Comparison of ENCODE assay signal across 20 cellular contexts in the genomic region with DNA sequence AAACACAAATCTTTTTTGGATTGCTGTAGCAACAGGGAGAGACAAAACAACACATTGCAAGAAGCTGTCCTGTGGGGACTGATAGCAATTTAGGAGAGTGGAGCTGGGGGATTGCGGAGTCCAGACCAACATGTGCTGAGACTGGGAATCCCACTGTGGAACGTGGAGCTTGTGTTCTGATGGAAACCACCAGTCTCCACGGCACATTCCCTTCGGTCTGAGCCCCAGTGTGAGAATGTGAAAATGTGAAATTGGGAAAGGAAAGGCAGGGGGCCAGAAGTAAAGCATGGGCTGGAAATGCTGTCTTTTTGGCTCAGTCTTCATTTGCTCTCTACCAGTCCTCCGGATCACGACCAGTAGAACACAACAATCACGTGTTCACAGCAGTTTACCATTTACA.
"Had no signal": no experiment of that assay in that cellular context is flagged by ENCODE, and none has a peak within 500 bp of the region (broad histone marks: within the 10 kb centered on the region; RNA-seq: fewer than 3 reads in every experiment).

No MANE protein-coding gene starts in this region.

- H3K4me1 ChIP-seq: adrenal gland had no signal

- ATAC-seq: mucosa of descending colon; naive thymus-derived CD4-positive, alpha-beta T cell had no signal

- H3K27ac ChIP-seq: adrenal gland, cardiac muscle cell, dorsolateral prefrontal cortex, neutrophil had no signal

- H3K27me3 Mint-ChIP-seq: activated T-cell treated with anti-CD3 and anti-CD28 coated beads, Interleukin-2, amount 50 U/mL, for 24 hours had no signal

- H3K36me3 ChIP-seq: adrenal gland, cardiac muscle cell, neutrophil had no signal

- H3K27ac Mint-ChIP-seq: activated CD4-positive, alpha-beta memory T cell treated with anti-CD3 and anti-CD28 coated beads for 36 hours; activated T-cell treated with anti-CD3 and anti-CD28 coated beads, Interleukin-2, amount 50 U/mL, for 24 hours; endodermal cell; naive thymus-derived CD4-positive, alpha-beta T cell; type B pancreatic cell had no signal

- H3K4me3 Mint-ChIP-seq: activated CD4-positive, alpha-beta memory T cell treated with anti-CD3 and anti-CD28 coated beads for 36 hours; activated T-cell treated with anti-CD3 and anti-CD28 coated beads, Interleukin-2, amount 50 U/mL, for 24 hours; endodermal cell; naive thymus-derived CD4-positive, alpha-beta T cell; type B pancreatic cell had no signal

- H3K36me3 Mint-ChIP-seq: activated CD4-positive, alpha-beta memory T cell treated with anti-CD3 and anti-CD28 coated beads for 36 hours; naive thymus-derived CD4-positive, alpha-beta T cell; type B pancreatic cell had no signal

- H3K9me3 Mint-ChIP-seq: activated CD4-positive, alpha-beta memory T cell treated with anti-CD3 and anti-CD28 coated beads for 36 hours; activated T-cell treated with anti-CD3 and anti-CD28 coated beads, Interleukin-2, amount 50 U/mL, for 24 hours; type B pancreatic cell had no signal

- DNase-seq: activated CD4-positive, alpha-beta memory T cell treated with anti-CD3 and anti-CD28 coated beads for 36 hours; activated naive CD4-positive, alpha-beta T cell treated with anti-CD3 and anti-CD28 coated beads, Interleukin-2, amount 50 U/mL, for 16 hours; activated T-cell treated with anti-CD3 and anti-CD28 coated beads, Interleukin-2, amount 50 U/mL, for 24 hours; adrenal gland; dorsolateral prefrontal cortex; endodermal cell; erythroblast; foreskin fibroblast; mammary epithelial cell; mucosa of descending colon; naive thymus-derived CD4-positive, alpha-beta T cell; small intestine; stimulated activated CD4-positive, alpha-beta T cell treated with anti-CD3 and anti-CD28 coated beads, Interleukin-4, amount 100 ng/mL, for 24 hours; stimulated activated naive CD4-positive, alpha-beta T cell; substantia nigra; T-helper 1 cell; T1000 had no signal

- H3K27me3 ChIP-seq: adrenal gland, cardiac muscle cell, neutrophil had no signal

- H3K9me3 ChIP-seq: adrenal gland, neutrophil had no signal

- H3K4me3 ChIP-seq: adrenal gland, cardiac muscle cell, dorsolateral prefrontal cortex, mucosa of descending colon had no signal

- H3K4me1 Mint-ChIP-seq: naive thymus-derived CD4-positive, alpha-beta T cell had no signal
